In the genomic region with DNA sequence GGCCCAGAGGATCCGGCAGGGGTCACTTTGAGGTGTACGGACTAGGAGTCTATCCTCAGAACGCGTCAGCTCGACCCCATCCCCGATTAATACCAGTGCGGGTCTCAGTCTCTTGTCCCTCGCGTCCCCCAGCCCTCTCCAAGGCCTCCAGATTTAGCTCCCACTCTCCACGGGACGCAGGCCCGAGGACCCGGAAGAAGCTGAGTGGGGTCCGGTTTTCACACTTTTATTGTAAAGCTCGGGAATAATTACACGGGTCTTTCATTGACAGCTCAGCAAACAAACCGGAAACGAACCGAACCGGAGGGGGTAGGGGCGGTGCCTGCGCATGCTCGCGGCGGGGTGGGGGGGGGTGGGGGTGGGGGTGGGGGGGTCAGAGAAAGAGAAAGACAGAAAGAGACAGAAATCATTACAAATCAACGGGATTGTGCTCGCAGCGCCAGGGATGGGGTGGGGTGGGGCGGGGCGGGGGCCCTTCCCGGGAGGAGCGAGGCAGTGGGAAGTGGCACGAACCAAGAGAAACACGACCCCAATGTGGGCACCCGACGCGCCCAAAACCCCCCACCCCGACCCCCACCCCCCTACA, we compare ENCODE assay signal across 8 cellular contexts. TPM values are rescaled to one million over a fixed set of nuclear protein-coding genes. Genes with fewer than 3 reads are reported as not detected.
DNase-seq lines count a peak whose midpoint lies in the region; ATAC-seq, FAIRE-seq and TF ChIP-seq lines count a peak whose summit lies in the region.

No MANE protein-coding gene starts in this region.

- H3T11ph ChIP-seq in H9 (ENCODE audit: low read length) = no peak overlapping the region

- peaks cover 57 to 70% of the 10 kb centered on the region in 2 experiments for H3K4me1 Mint-ChIP-seq in H9

- H4K91ac ChIP-seq in H9 (ENCODE audit: insufficient read length, low read depth, low read length) = peak overlapping the region; percentile 89

- no peak overlapping the region; the same call in 1 of the 2 replicates for H2BK15ac ChIP-seq in H9 (ENCODE audit: low read depth, low read length)

- peak overlapping the region; percentile 74 to 87 for H3K4me3 Mint-ChIP-seq in H9

- peak overlapping the region; percentile 96 for H2AFZ ChIP-seq in DND-41 (ENCODE audit: low read depth, low read length)
- H2AFZ ChIP-seq in H9 (ENCODE audit: low read length) = no peak overlapping the region

- H3K23ac ChIP-seq in H9 (ENCODE audit: insufficient read length, low read depth, low read length) = no peak overlapping the region

- H3K36me3 Mint-ChIP-seq in H9 (ENCODE audit: insufficient read depth in 1 of 3, low read depth in 3 of 3) = peaks cover 18 to 32% (median 27%) of the 10 kb centered on the region in 3 experiments; a peak in 6 of 7 replicates
- no peaks in the 10 kb centered on the region for H3K36me3 Mint-ChIP-seq in activated naive CD4-positive, alpha-beta T cell treated with anti-CD3 and anti-CD28 coated beads, Interleukin-2, amount 50 U/mL, for 72 hours

- H4K20me1 ChIP-seq in DND-41 (ENCODE audit: insufficient read depth, low read length) (no peaks in the 10 kb centered on the region), H9 (ENCODE audit: control insufficient read depth, insufficient read depth, insufficient read length) (no peaks in the 10 kb centered on the region)

- H2AK5ac ChIP-seq in H9 (ENCODE audit: insufficient read length, low read length) = no peak overlapping the region

- no peaks in the 10 kb centered on the region for H3K79me1 ChIP-seq in H9 (ENCODE audit: insufficient read depth, low read depth, low read length, poor library complexity, severe bottlenecking)

- peaks cover 18% of the 10 kb centered on the region for H3K4me1 ChIP-seq in DND-41 (ENCODE audit: insufficient read depth, low read length)
- H3K4me1 ChIP-seq in H9 (ENCODE audit: insufficient read depth, low read length) = peaks cover 19% of the 10 kb centered on the region
- peaks cover 3% of the 10 kb centered on the region for H3K4me1 ChIP-seq in ovary (ENCODE audit: insufficient read depth)

- peak overlapping the region; percentile 94 for H3K18ac ChIP-seq in H9 (ENCODE audit: insufficient read length, low read depth, low read length)

- H3K27me3 ChIP-seq in DND-41 (ENCODE audit: insufficient read depth, low read length, poor library complexity) (no peaks in the 10 kb centered on the region), H9 (ENCODE audit: insufficient read depth, low read length) (no peaks in the 10 kb centered on the region), ovary (no peaks in the 10 kb centered on the region)

- H3K27ac ChIP-seq in DND-41 (ENCODE audit: low read length) (peak overlapping the region; percentile 93), H9 (ENCODE audit: insufficient read length, low read depth, low read length) (peak overlapping the region; percentile 97), ovary (peak overlapping the region; percentile 14 to 45)

- H4K8ac ChIP-seq in H9 (replicated peaks; ENCODE audit: insufficient read length, low read depth, low read length) = peak overlapping the region; percentile 25

- H3K9ac ChIP-seq in DND-41 (ENCODE audit: low read depth, low read length) = peak overlapping the region; percentile 86
- H3K9ac ChIP-seq in H9 (ENCODE audit: extremely low read depth, insufficient read length, low read length) = peak overlapping the region; percentile 97

- peaks cover 12% of the 10 kb centered on the region for H3K23me2 ChIP-seq in H9 (ENCODE audit: insufficient read length, low read depth, low read length, poor library complexity, severe bottlenecking)

- H3K27ac Mint-ChIP-seq in H9 = peak overlapping the region; percentile 95 to 99 (median 97)
- peak overlapping the region in 1 of 2 donors; percentile 83 for H3K27ac Mint-ChIP-seq in activated naive CD4-positive, alpha-beta T cell treated with anti-CD3 and anti-CD28 coated beads, Interleukin-2, amount 50 U/mL, for 72 hours

- DNase-seq in DND-41 (peak; percentile 53), H9 (no peak), NCI-H2227 treated with DMSO at 0.1 percent for 48 hours (lab: John Stamatoyannopoulos, UW) (peak; percentile 27), glomerular visceral epithelial cell (ENCODE audit: extremely low spot score) (peak; percentile 31), ovary (peak; percentile 37 to 61 (median 49)), GM19239 (ENCODE audit: insufficient read length, low spot score) (no peak), GF-D8 (lab: John Stamatoyannopoulos, UW) (no peak)
- DNase-seq in activated naive CD4-positive, alpha-beta T cell treated with anti-CD3 and anti-CD28 coated beads, Interleukin-2, amount 50 U/mL, for 72 hours (ENCODE audit: low spot score in 2 of 2) = peak in 1 of 2 donors; percentile 15

- peak overlapping the region; percentile 94 for H4K5ac ChIP-seq in H9 (ENCODE audit: insufficient read length, low read depth, low read length)

- WGBS in H9 (ENCODE audit: extremely low coverage, insufficient read length, low lambda C conversion rate) = no CpG with 5 or more reads among the region's 38 CpGs
- 1 to 2% (median 1%) methylated on average over 35 to 38 of the region's 38 CpGs for WGBS in ovary, 3 donors

- intact Hi-C loops in ovary (cut with DNase I) = no loop called here

- no peak for TF ChIP-seq POLR2A in ovary (IDR thresholded peaks at IDR 0.05)

- H3K4me3 ChIP-seq in DND-41 (ENCODE audit: low read depth in 1 of 2, low read length in 2 of 2) (peak overlapping the region; percentile 38 to 68), ovary (peak overlapping the region; percentile 74)

- peak overlapping the region; percentile 79 for H2BK120ac ChIP-seq in H9 (ENCODE audit: low read depth, low read length, poor library complexity, severe bottlenecking)

- peak overlapping the region; percentile 97 for H2BK5ac ChIP-seq in H9 (ENCODE audit: insufficient read length, low read length)

- H3K27me3 Mint-ChIP-seq in H9 (ENCODE audit: low read depth) = no peaks in the 10 kb centered on the region

- H3K9me3 ChIP-seq in DND-41 (ENCODE audit: insufficient read depth, low read length, severe bottlenecking) (no peaks in the 10 kb centered on the region), H9 (ENCODE audit: control insufficient read depth, low read depth, low read length) (no peaks in the 10 kb centered on the region), ovary (no peaks in the 10 kb centered on the region)

- no peak for TF ChIP-seq EP300 in ovary (IDR thresholded peaks at IDR 0.05)

- H2BK20ac ChIP-seq in H9 (ENCODE audit: low read depth, low read length, poor library complexity, severe bottlenecking) = no peak overlapping the region

- H3K4ac ChIP-seq in H9 (ENCODE audit: low read depth, low read length) = peak overlapping the region; percentile 18; the same call in 1 of the 2 replicates

- H3K36me3 ChIP-seq in DND-41 (ENCODE audit: insufficient read depth, low read length) = no peaks in the 10 kb centered on the region; the same call in 1 of the 2 replicates
- no peaks in the 10 kb centered on the region for H3K36me3 ChIP-seq in ovary

- no peak for FAIRE-seq in GM19239 (lab: Jason Lieb, UNC)

- no peak for TF ChIP-seq CTCF in DND-41 (IDR thresholded peaks at IDR 0.05; ENCODE audit: borderline replicate concordance, extremely low read depth, low read length, poor library complexity, severe bottlenecking)
- no peak for TF ChIP-seq CTCF in H9 (conservative IDR thresholded peaks at IDR 0.05)
- no peak for TF ChIP-seq CTCF in ovary (IDR thresholded peaks at IDR 0.05)

- peak overlapping the region; percentile 92 for H3K4me2 ChIP-seq in DND-41 (ENCODE audit: insufficient read depth, low read length)
- H3K4me2 ChIP-seq in H9 (ENCODE audit: insufficient read depth, insufficient read length, low read length) = peak overlapping the region; percentile 75

- H3K79me2 ChIP-seq in DND-41 (ENCODE audit: insufficient read depth, low read length) = no peaks in the 10 kb centered on the region
- H3K79me2 ChIP-seq in H9 (ENCODE audit: insufficient read depth, low read length) = no peaks in the 10 kb centered on the region

- peak overlapping the region; percentile 95 for H3K14ac ChIP-seq in H9 (ENCODE audit: insufficient read depth, low read length)

- H3K9me3 Mint-ChIP-seq in H9 = no peaks in the 10 kb centered on the region; a peak in 1 of 5 replicates
- H3K9me3 Mint-ChIP-seq in activated naive CD4-positive, alpha-beta T cell treated with anti-CD3 and anti-CD28 coated beads, Interleukin-2, amount 50 U/mL, for 72 hours = no peaks in the 10 kb centered on the region

- ATAC-seq in DND-41 (ENCODE audit: insufficient read depth, low read depth) = peak; percentile 11
- peak; percentile 1 to 6 for ATAC-seq in activated naive CD4-positive, alpha-beta T cell treated with anti-CD3 and anti-CD28 coated beads, Interleukin-2, amount 50 U/mL, for 72 hours

- peak overlapping the region; percentile 6 for H2BK12ac ChIP-seq in H9 (ENCODE audit: insufficient read length, low read depth, low read length)

- H3K56ac ChIP-seq in H9 (ENCODE audit: insufficient read length, low read depth, low read length) = peak overlapping the region; percentile 74

RNA-seq across cellular contexts. Expression of gene PCDH1, which starts 27.9 kb away (rescaled TPM):
- total RNA-seq in H9 (2021) (127 and 131 TPM in 2 replicates), ovary (10 to 100 TPM in 2 of 7 donors, 1 to 10 TPM in 5; 3.2 to 13.8 (median 8.8) TPM)
- under 1 TPM in 1 of 2 donors, not detected in 1; 0.56 TPM for total RNA-seq in activated naive CD4-positive, alpha-beta T cell treated with anti-CD3 and anti-CD28 coated beads, Interleukin-2, amount 50 U/mL, for 72 hours
- 1 to 10 TPM; 4.1 to 7.0 TPM for polyA plus RNA-seq in ovary

Comparison
In these comparisons a context has a peak if more than half of its experiments do, and no peak if none do; other contexts are left out.
1. DNase-seq: peak in DND-41 (single experiment), NCI-H2227 treated with DMSO at 0.1 percent for 48 hours (single experiment), glomerular visceral epithelial cell (single experiment) and ovary (5 of 5); none in H9 (single experiment), GM19239 (single experiment) and GF-D8 (single experiment).
2. H3K27ac ChIP-seq: peak in every context shown above with its lines; median percentile 97 in H9; 93 in DND-41; 30 in ovary.